1 cellular context compared by ENCODE assay signal in the genomic region with DNA sequence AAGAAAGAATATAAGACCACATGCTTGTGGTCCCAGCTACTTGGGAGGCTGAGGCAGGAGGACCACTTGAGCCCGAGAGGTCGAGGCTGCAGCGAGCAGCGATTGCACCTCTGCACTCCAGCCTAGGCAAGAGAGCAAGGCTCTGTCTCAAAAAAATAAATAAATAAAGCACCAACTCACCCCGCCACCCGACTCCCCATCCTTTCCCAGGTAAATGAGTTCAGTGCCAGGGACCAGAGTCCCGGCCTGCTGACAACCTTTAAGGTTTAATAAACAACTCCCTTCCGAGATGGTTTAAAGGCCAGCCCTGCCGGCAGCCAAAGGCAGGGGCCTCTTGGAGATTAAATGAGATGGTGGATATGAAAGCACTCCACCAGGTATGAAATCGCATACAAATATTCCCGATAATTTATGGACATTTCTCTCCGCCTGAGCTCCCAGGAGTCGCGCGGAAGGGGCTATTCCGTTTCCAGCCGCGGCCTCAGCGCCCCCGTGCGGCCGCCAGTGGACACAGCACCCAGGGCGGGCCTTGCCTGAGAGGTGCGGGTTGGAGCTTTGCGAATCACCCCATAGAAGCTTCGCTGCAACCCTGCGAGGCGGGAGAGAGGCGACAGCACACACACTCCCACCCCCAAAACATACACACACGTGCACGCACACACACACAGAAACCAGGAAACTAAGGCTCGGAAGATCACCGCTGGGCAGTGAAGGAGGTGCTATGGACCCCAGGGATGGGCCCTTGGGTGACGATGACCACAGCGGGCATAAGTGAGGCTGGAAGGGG.
A peak's percentile ranks its signal among the peaks of the same experiment; 100 is the strongest.
TF ChIP-seq lines count a peak whose summit lies in the region.

No MANE protein-coding gene starts in this region.

TF ChIP-seq in HepG2, 621 proteins besides CTCF, POLR2A, EP300 and RAD21 (continued from another document):
- TF ChIP-seq, protein P1, sequence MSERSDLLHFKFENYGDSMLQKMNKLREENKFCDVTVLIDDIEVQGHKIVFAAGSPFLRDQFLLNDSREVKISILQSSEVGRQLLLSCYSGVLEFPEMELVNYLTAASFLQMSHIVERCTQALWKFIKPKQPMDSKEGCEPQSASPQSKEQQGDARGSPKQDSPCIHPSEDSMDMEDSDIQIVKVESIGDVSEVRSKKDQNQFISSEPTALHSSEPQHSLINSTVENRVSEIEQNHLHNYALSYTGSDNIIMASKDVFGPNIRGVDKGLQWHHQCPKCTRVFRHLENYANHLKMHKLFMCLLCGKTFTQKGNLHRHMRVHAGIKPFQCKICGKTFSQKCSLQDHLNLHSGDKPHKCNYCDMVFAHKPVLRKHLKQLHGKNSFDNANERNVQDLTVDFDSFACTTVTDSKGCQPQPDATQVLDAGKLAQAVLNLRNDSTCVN (CRISPR knock-in tag; IDR thresholded peaks at IDR 0.05; ENCODE audit: borderline replicate concordance) = 0 out of 2 replicates have a peak, but pooled peaks have one; percentile 22
- 0 out of 2 replicates have a peak, but pooled peaks have one; percentile 16 for TF ChIP-seq HIVEP1 (CRISPR knock-in tag; IDR thresholded peaks at IDR 0.05)
- no peak for TF ChIP-seq EEA1 (CRISPR knock-in tag; IDR thresholded peaks at IDR 0.05; ENCODE audit: borderline replicate concordance)
- no peak for TF ChIP-seq PRPF4 (IDR thresholded peaks at IDR 0.05; ENCODE audit: low read depth, low read length, poor library complexity, severe bottlenecking)
- 0 out of 2 replicates have a peak, but pooled peaks have one; percentile 9 for TF ChIP-seq SPEN (CRISPR knock-in tag; IDR thresholded peaks at IDR 0.05; ENCODE audit: low read depth)
- TF ChIP-seq ASH2L (IDR thresholded peaks at IDR 0.05; ENCODE audit: insufficient read length, low read depth, low read length) = peak; percentile 38
- TF ChIP-seq ZNF251 (CRISPR knock-in tag; IDR thresholded peaks at IDR 0.05) = no peak
- no peak for TF ChIP-seq CCAR2 (optimal IDR thresholded peaks at IDR 0.05; ENCODE audit: low read depth, low read length)
- TF ChIP-seq, protein P2, sequence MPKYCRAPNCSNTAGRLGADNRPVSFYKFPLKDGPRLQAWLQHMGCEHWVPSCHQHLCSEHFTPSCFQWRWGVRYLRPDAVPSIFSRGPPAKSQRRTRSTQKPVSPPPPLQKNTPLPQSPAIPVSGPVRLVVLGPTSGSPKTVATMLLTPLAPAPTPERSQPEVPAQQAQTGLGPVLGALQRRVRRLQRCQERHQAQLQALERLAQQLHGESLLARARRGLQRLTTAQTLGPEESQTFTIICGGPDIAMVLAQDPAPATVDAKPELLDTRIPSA (CRISPR knock-in tag; IDR thresholded peaks at IDR 0.05; ENCODE audit: borderline replicate concordance) = no peak
- TF ChIP-seq ZNF329 (CRISPR knock-in tag; IDR thresholded peaks at IDR 0.05; ENCODE audit: low read depth) = no peak
- TF ChIP-seq GABPB1 (CRISPR knock-in tag; IDR thresholded peaks at IDR 0.05) = peak; percentile 63; the same call in 1 of the 2 replicates
- TF ChIP-seq FOSL2 (CRISPR knock-in tag; IDR thresholded peaks at IDR 0.05) = no peak
- peak; percentile 49 for TF ChIP-seq ELF1 (CRISPR knock-in tag; IDR thresholded peaks at IDR 0.05)
- peak; percentile 23; the same call in 1 of the 2 replicates for TF ChIP-seq ZFY (CRISPR knock-in tag; IDR thresholded peaks at IDR 0.05)
- 0 out of 2 replicates have a peak, but pooled peaks have one; percentile 14 for TF ChIP-seq CREM (IDR thresholded peaks at IDR 0.05)
- no peak for TF ChIP-seq CREM (CRISPR knock-in tag; IDR thresholded peaks at IDR 0.05)
- no peak for TF ChIP-seq ZNF724P (CRISPR knock-in tag; IDR thresholded peaks at IDR 0.05; ENCODE audit: borderline replicate concordance)
- TF ChIP-seq ZKSCAN1 (IDR thresholded peaks at IDR 0.05; ENCODE audit: low read length) = no peak
- no peak for TF ChIP-seq SP4 (CRISPR knock-in tag; IDR thresholded peaks at IDR 0.05)
- no peak for TF ChIP-seq FOXP1 (IDR thresholded peaks at IDR 0.05)
- TF ChIP-seq FOXP1 (CRISPR knock-in tag; IDR thresholded peaks at IDR 0.05) = no peak
- TF ChIP-seq YEATS2 (CRISPR knock-in tag; IDR thresholded peaks at IDR 0.05; ENCODE audit: borderline replicate concordance) = peak; percentile 27; the same call in 1 of the 2 replicates
- TF ChIP-seq ZNF563 (CRISPR knock-in tag; IDR thresholded peaks at IDR 0.05) = no peak
- no peak for TF ChIP-seq SAFB2 (CRISPR knock-in tag; IDR thresholded peaks at IDR 0.05; ENCODE audit: borderline replicate concordance, low read depth)
- TF ChIP-seq AKAP8 (CRISPR knock-in tag; IDR thresholded peaks at IDR 0.05) = no peak
- TF ChIP-seq SYNCRIP (IDR thresholded peaks at IDR 0.05; ENCODE audit: insufficient read depth, low read depth, low read length) = no peak
- TF ChIP-seq ZNF124 (CRISPR knock-in tag; IDR thresholded peaks at IDR 0.05) = 0 out of 2 replicates have a peak, but pooled peaks have one; percentile 27
- no peak for TF ChIP-seq ZNF629 (CRISPR knock-in tag; conservative IDR thresholded peaks at IDR 0.05)
- TF ChIP-seq, protein P3, sequence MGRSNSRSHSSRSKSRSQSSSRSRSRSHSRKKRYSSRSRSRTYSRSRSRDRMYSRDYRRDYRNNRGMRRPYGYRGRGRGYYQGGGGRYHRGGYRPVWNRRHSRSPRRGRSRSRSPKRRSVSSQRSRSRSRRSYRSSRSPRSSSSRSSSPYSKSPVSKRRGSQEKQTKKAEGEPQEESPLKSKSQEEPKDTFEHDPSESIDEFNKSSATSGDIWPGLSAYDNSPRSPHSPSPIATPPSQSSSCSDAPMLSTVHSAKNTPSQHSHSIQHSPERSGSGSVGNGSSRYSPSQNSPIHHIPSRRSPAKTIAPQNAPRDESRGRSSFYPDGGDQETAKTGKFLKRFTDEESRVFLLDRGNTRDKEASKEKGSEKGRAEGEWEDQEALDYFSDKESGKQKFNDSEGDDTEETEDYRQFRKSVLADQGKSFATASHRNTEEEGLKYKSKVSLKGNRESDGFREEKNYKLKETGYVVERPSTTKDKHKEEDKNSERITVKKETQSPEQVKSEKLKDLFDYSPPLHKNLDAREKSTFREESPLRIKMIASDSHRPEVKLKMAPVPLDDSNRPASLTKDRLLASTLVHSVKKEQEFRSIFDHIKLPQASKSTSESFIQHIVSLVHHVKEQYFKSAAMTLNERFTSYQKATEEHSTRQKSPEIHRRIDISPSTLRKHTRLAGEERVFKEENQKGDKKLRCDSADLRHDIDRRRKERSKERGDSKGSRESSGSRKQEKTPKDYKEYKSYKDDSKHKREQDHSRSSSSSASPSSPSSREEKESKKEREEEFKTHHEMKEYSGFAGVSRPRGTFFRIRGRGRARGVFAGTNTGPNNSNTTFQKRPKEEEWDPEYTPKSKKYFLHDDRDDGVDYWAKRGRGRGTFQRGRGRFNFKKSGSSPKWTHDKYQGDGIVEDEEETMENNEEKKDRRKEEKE (IDR thresholded peaks at IDR 0.05) = no peak
- no peak for TF ChIP-seq HNRNPL (IDR thresholded peaks at IDR 0.05; ENCODE audit: low read depth, low read length)
- TF ChIP-seq ZNF879 (CRISPR knock-in tag; IDR thresholded peaks at IDR 0.05) = no peak
- no peak for TF ChIP-seq SALL2 (CRISPR knock-in tag; IDR thresholded peaks at IDR 0.05)
- TF ChIP-seq DMAP1 (CRISPR knock-in tag; IDR thresholded peaks at IDR 0.05) = no peak
- TF ChIP-seq ZNF326 (CRISPR knock-in tag; IDR thresholded peaks at IDR 0.05; ENCODE audit: borderline replicate concordance) = no peak
- TF ChIP-seq STAG1 (CRISPR knock-in tag; IDR thresholded peaks at IDR 0.05) = peak; percentile 69
- no peak for TF ChIP-seq TBL1XR1 (IDR thresholded peaks at IDR 0.05; ENCODE audit: borderline replicate concordance, low read length, partially characterized antibody)
- TF ChIP-seq, protein P4, sequence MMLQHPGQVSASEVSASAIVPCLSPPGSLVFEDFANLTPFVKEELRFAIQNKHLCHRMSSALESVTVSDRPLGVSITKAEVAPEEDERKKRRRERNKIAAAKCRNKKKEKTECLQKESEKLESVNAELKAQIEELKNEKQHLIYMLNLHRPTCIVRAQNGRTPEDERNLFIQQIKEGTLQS (CRISPR knock-in tag; IDR thresholded peaks at IDR 0.05) = peak; percentile 33; the same call in 1 of the 2 replicates
- TF ChIP-seq AHR (CRISPR knock-in tag; IDR thresholded peaks at IDR 0.05) = 0 out of 2 replicates have a peak, but pooled peaks have one; percentile 11
